Comparison of ENCODE assay signal across 20 cellular contexts in genomic region chr10:127398967-127399350, GRCh38.
"Had no signal": no experiment of that assay in that cellular context is flagged by ENCODE, and none has a peak within 500 bp of the region (broad histone marks: within the 10 kb centered on the region; RNA-seq: fewer than 3 reads in every experiment).

No MANE protein-coding gene starts in this region.

- H3K36me3 Mint-ChIP-seq: natural killer cell had no signal

- H3K9me3 ChIP-seq: gastrocnemius medialis, lower lobe of right lung, pancreas, right lobe of liver, suprapubic skin, transverse colon, upper lobe of right lung, uterus had no signal

- DNase-seq: cortex of kidney; gastrocnemius medialis; left ventricle myocardium superior; lower lobe of right lung; natural killer cell; pancreas; right lobe of liver; small intestine; stimulated activated CD4-positive, alpha-beta T cell treated with anti-CD3 and anti-CD28 coated beads, Interleukin-12 subunit alpha, Interleukin-12 subunit beta, amount 100 ng/mL, for 4 hours; stimulated activated CD4-positive, alpha-beta T cell treated with anti-CD3 and anti-CD28 coated beads, Interleukin-1b, Interleukin-23, amount 100 ng/mL, for 48 hours; stimulated activated CD4-positive, alpha-beta T cell treated with anti-CD3 and anti-CD28 coated beads, Interleukin-4, amount 100 ng/mL, for 1 hour; stimulated activated CD8-positive, alpha-beta memory T cell treated with anti-CD3 and anti-CD28 coated beads, Interleukin-4, amount 100 ng/mL, for 48 hours; stimulated activated naive CD4-positive, alpha-beta T cell; stimulated activated naive CD8-positive, alpha-beta T cell treated with anti-CD3 and anti-CD28 coated beads, Interleukin-15, amount 100 ng/mL, for 72 hours; transverse colon; upper lobe of right lung; uterus had no signal

- H3K4me1 ChIP-seq: gastrocnemius medialis, lower lobe of right lung, pancreas, right lobe of liver, suprapubic skin, transverse colon, upper lobe of right lung, uterus had no signal

- H3K4me1 Mint-ChIP-seq: natural killer cell; stimulated activated naive CD8-positive, alpha-beta T cell treated with anti-CD3 and anti-CD28 coated beads, Interleukin-15, amount 100 ng/mL, for 72 hours had no signal

- H3K9me3 Mint-ChIP-seq: natural killer cell had no signal

- H3K27me3 ChIP-seq: gastrocnemius medialis, pancreas, right lobe of liver, suprapubic skin, transverse colon, upper lobe of right lung, uterus had no signal

- H3K27ac ChIP-seq: epithelial cell of prostate, gastrocnemius medialis, lower lobe of right lung, pancreas, right lobe of liver, suprapubic skin, transverse colon, upper lobe of right lung, uterus had no signal

- H3K4me3 ChIP-seq: gastrocnemius medialis, lower lobe of right lung, pancreas, right lobe of liver, suprapubic skin, transverse colon, upper lobe of right lung, uterus had no signal

- H3K36me3 ChIP-seq: gastrocnemius medialis, lower lobe of right lung, pancreas, right lobe of liver, transverse colon, upper lobe of right lung, uterus had no signal

- H3K4me3 Mint-ChIP-seq: natural killer cell; stimulated activated naive CD8-positive, alpha-beta T cell treated with anti-CD3 and anti-CD28 coated beads, Interleukin-15, amount 100 ng/mL, for 72 hours had no signal

- H3K27me3 Mint-ChIP-seq: stimulated activated naive CD8-positive, alpha-beta T cell treated with anti-CD3 and anti-CD28 coated beads, Interleukin-15, amount 100 ng/mL, for 72 hours had no signal

- ATAC-seq: esophagus mucosa; gastrocnemius medialis; left ventricle myocardium superior; lower lobe of right lung; natural killer cell; pancreas; right lobe of liver; stimulated activated naive CD8-positive, alpha-beta T cell treated with anti-CD3 and anti-CD28 coated beads, Interleukin-15, amount 100 ng/mL, for 72 hours; upper lobe of right lung had no signal

- H3K27ac Mint-ChIP-seq: natural killer cell had no signal
